ENCODE assay signal across 11 cellular contexts in the genomic region with DNA sequence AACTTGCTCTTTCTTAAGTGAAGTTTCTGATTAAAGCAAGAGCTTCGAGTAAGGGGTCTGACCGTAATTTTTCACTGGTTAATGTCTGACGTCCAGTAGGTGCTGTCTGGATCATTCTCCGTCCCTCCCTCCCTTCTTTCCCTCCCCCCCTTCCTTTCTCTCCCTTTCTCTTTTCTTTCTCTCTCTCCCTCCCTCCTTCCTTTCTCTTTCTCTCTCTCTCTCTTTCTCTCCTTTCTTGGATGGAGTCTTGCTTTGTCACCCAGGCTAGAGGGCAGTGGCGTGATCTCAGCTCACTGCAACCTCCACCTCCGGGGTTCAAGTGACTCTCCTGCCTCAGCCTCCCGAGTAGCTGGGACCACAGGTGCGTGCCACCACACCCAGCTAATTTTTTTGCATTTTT. TPM values are rescaled to one million over a fixed set of nuclear protein-coding genes. Genes with fewer than 3 reads are reported as not detected.
DNase-seq lines count a peak whose midpoint lies in the region; ATAC-seq, FAIRE-seq and TF ChIP-seq lines count a peak whose summit lies in the region.
"Not testable (repeated sequence)": the region's sequence is repeated elsewhere in the genome, so short reads cannot be mapped to it uniquely, and the experiment has no call there.
"Had no signal": no experiment of that assay in that cellular context is flagged by ENCODE, and none has a peak within 500 bp of the region (broad histone marks: within the 10 kb centered on the region; RNA-seq: fewer than 3 reads in every experiment).

No MANE protein-coding gene starts in this region.

- TF ChIP-seq RAD21 in A549 (conservative IDR thresholded peaks at IDR 0.05 in 1 of 2, IDR thresholded peaks at IDR 0.05 in 1 of 2): not testable (repeated sequence)

- peaks cover 23% of the 10 kb centered on the region for H3K4me1 Mint-ChIP-seq in activated CD8-positive, alpha-beta T cell treated with anti-CD3 and anti-CD28 coated beads for 36 hours (ENCODE audit: low read depth)
- peaks cover 21 to 27% of the 10 kb centered on the region in 2 donors for H3K4me1 Mint-ChIP-seq in natural killer cell treated with Interleukin-12 subunit alpha and Interleukin-12 subunit beta and Interleukin-15 and Interleukin-18, amount 100 ng/mL, for 72 hours (ENCODE audit: low read depth in 2 of 2)

- TF ChIP-seq EP300 in A549 (IDR thresholded peaks at IDR 0.05): not testable (repeated sequence)

- not testable (repeated sequence) for TF ChIP-seq CTCF in A549 (IDR thresholded peaks at IDR 0.05); activated CD8-positive, alpha-beta T cell treated with anti-CD3 and anti-CD28 coated beads for 36 hours (IDR thresholded peaks at IDR 0.05); breast epithelium (IDR thresholded peaks at IDR 0.05); heart right ventricle (IDR thresholded peaks at IDR 0.05); spleen (IDR thresholded peaks at IDR 0.05 in 8 of 11, conservative IDR thresholded peaks at IDR 0.05 in 3 of 11)

- peak overlapping the region; percentile 88 for H3K4me3 Mint-ChIP-seq in activated CD8-positive, alpha-beta T cell treated with anti-CD3 and anti-CD28 coated beads for 36 hours
- peak overlapping the region; percentile 98 for H3K4me3 Mint-ChIP-seq in natural killer cell treated with Interleukin-12 subunit alpha and Interleukin-12 subunit beta and Interleukin-15 and Interleukin-18, amount 100 ng/mL, for 72 hours

- not testable (repeated sequence) for TF ChIP-seq POLR2A in A549 (IDR thresholded peaks at IDR 0.05; ENCODE audit: low read length); breast epithelium (IDR thresholded peaks at IDR 0.05); spleen (IDR thresholded peaks at IDR 0.05)

- peak in 1 of 2 experiments; percentile 9; a peak in 3 of 6 replicates for ATAC-seq in A549
- ATAC-seq in activated CD8-positive, alpha-beta T cell treated with anti-CD3 and anti-CD28 coated beads for 36 hours; heart right ventricle; natural killer cell treated with Interleukin-12 subunit alpha and Interleukin-12 subunit beta and Interleukin-15 and Interleukin-18, amount 100 ng/mL, for 72 hours: not testable (repeated sequence)

- not testable (repeated sequence) for H3K9me3 Mint-ChIP-seq in activated CD8-positive, alpha-beta T cell treated with anti-CD3 and anti-CD28 coated beads for 36 hours; natural killer cell treated with Interleukin-12 subunit alpha and Interleukin-12 subunit beta and Interleukin-15 and Interleukin-18, amount 100 ng/mL, for 72 hours

- H3K9me3 ChIP-seq in A549, breast epithelium, heart right ventricle, spleen: not testable (repeated sequence)

- peak overlapping the region; percentile 92 for H3K4me3 ChIP-seq in A549
- peak overlapping the region; percentile 79; the same call in 1 of the 2 replicates for H3K4me3 ChIP-seq in H7 (ENCODE audit: insufficient read depth, low read depth, low read length)
- peak overlapping the region; percentile 54 to 79 (median 74) for H3K4me3 ChIP-seq in breast epithelium
- peak overlapping the region in 9 of 10 donors; percentile 50 to 81 (median 69) for H3K4me3 ChIP-seq in heart right ventricle
- peak overlapping the region; percentile 44 to 79 (median 66) for H3K4me3 ChIP-seq in spleen

- not testable (repeated sequence) for DNase-seq in A549 (ENCODE audit: low read depth in 1 of 2, low spot score in 1 of 2); H7; activated CD8-positive, alpha-beta T cell treated with anti-CD3 and anti-CD28 coated beads for 36 hours; breast epithelium (ENCODE audit: low spot score in 2 of 2); heart right ventricle; natural killer cell treated with Interleukin-12 subunit alpha and Interleukin-12 subunit beta and Interleukin-15 and Interleukin-18, amount 100 ng/mL, for 72 hours (ENCODE audit: low spot score); spleen
- peak; percentile 11 for DNase-seq in OCI-M1 (lab: John Stamatoyannopoulos, UW)

- not testable (repeated sequence) for H3K27me3 Mint-ChIP-seq in activated CD8-positive, alpha-beta T cell treated with anti-CD3 and anti-CD28 coated beads for 36 hours
- peaks cover 0 to 13% of the 10 kb centered on the region in 2 donors for H3K27me3 Mint-ChIP-seq in natural killer cell treated with Interleukin-12 subunit alpha and Interleukin-12 subunit beta and Interleukin-15 and Interleukin-18, amount 100 ng/mL, for 72 hours

- H3K27me3 ChIP-seq in H7 (ENCODE audit: control insufficient read depth, insufficient read depth, low read length); heart right ventricle; spleen (replicated peaks in 1 of 7): not testable (repeated sequence)
- H3K27me3 ChIP-seq in breast epithelium: peaks cover 0 to 21% of the 10 kb centered on the region in 2 donors

- not testable (repeated sequence) for H3K36me3 Mint-ChIP-seq in activated CD8-positive, alpha-beta T cell treated with anti-CD3 and anti-CD28 coated beads for 36 hours (ENCODE audit: low read depth); natural killer cell treated with Interleukin-12 subunit alpha and Interleukin-12 subunit beta and Interleukin-15 and Interleukin-18, amount 100 ng/mL, for 72 hours

- intact Hi-C loops in activated CD8-positive, alpha-beta T cell treated with anti-CD3 and anti-CD28 coated beads for 36 hours (cut with micrococcal nuclease); breast epithelium (cut with DNase I; ENCODE audit: low total_unique reads); spleen (cut with DNase I; ENCODE audit: low total_unique reads): not testable (repeated sequence)
- intact Hi-C loops in heart right ventricle (cut with DNase I): loop anchor here in 2 of 10 donors (10.0 kb wide), 1 partner anchor 576 kb away; no protein-coding TSS in a partner anchor

- POLR2A ChIA-PET in A549 (lab: Yijun Ruan, JAX): interaction anchor here (0.9 kb wide), 1 partner anchor 71 kb away, joined by 4 read pairs; no protein-coding TSS in a partner anchor
- POLR2A ChIA-PET in activated CD8-positive, alpha-beta T cell treated with anti-CD3 and anti-CD28 coated beads for 36 hours (lab: Charles Lee): interaction anchor here (1.3 to 1.4 kb wide), 3 partner anchors 14 to 151 kb away, joined by 3 to 6 read pairs (median 3); partner anchors contain the start of gene ZNF280C

- not testable (repeated sequence) for FAIRE-seq in A549 (lab: Jason Lieb, UNC)

- CTCF ChIA-PET in A549 (lab: Yijun Ruan, JAX): interaction anchor here (1.3 kb wide), 1 partner anchor 8 kb away, joined by 5 read pairs; no protein-coding TSS in a partner anchor
- CTCF ChIA-PET in activated CD8-positive, alpha-beta T cell treated with anti-CD3 and anti-CD28 coated beads for 36 hours (lab: Charles Lee): not testable (repeated sequence)

- peak overlapping the region; percentile 88 for H3K27ac Mint-ChIP-seq in activated CD8-positive, alpha-beta T cell treated with anti-CD3 and anti-CD28 coated beads for 36 hours
- H3K27ac Mint-ChIP-seq in natural killer cell treated with Interleukin-12 subunit alpha and Interleukin-12 subunit beta and Interleukin-15 and Interleukin-18, amount 100 ng/mL, for 72 hours: peak overlapping the region; percentile 83 to 90

- not testable (repeated sequence) for H3K4me1 ChIP-seq in A549, breast epithelium, heart right ventricle
- peaks cover 0 to 13% (median 7%) of the 10 kb centered on the region in 6 donors for H3K4me1 ChIP-seq in spleen

- peak overlapping the region; percentile 81 to 90; a peak in 5 of 6 replicates for H3K27ac ChIP-seq in A549
- H3K27ac ChIP-seq in breast epithelium, heart right ventricle, spleen: not testable (repeated sequence)

- 30% methylated on average over 8 of the region's 8 CpGs for WGBS in A549 (ENCODE audit: missing lambda C conversion rate)
- WGBS in heart right ventricle, 2 donors: 68 to 72% methylated on average over 8 of the region's 8 CpGs
- WGBS in spleen, 5 donors: 71 to 78% (median 73%) methylated on average over 8 of the region's 8 CpGs

- not testable (repeated sequence) for H3K36me3 ChIP-seq in H7 (replicated peaks; ENCODE audit: control insufficient read depth, insufficient read depth, low read length); breast epithelium; heart right ventricle; spleen

- H3K4me2 ChIP-seq in A549: peak overlapping the region; percentile 72

RNA-seq across cellular contexts. Expression of gene SLC25A14, which starts 0.8 kb away (rescaled TPM):
- polyA plus RNA-seq in A549 (2011; rRNA removed): 28.8 and 34.8 TPM in 2 replicates
- 9.5 and 9.6 TPM in 2 replicates for polyA plus RNA-seq in A549 (2012; cell fraction: cytosol; rRNA removed)
- 9.0 and 15.6 TPM in 2 replicates for polyA plus RNA-seq in A549 (2012; cell fraction: nucleus; rRNA removed)
- 21.0 to 23.0 TPM (median 22.2 TPM) in 3 replicates for polyA plus RNA-seq in A549 (2017; fragmentation: RNase III; extraction: RNeasy Plus Mini Kit Qiagen cat#74134 plus additional on column Dnase treatment)
- 8.3 and 11.9 TPM in 2 replicates for polyA minus RNA-seq in A549 (2011; rRNA and poly(A)+ RNA removed)
- total RNA-seq in H7 (2014; rRNA removed; shearing (Covaris generic)): 24.9 and 27.8 TPM in 2 replicates
- 1 to 10 TPM; 6.7 to 8.6 TPM for total RNA-seq in activated CD8-positive, alpha-beta T cell treated with anti-CD3 and anti-CD28 coated beads for 36 hours
- 10 to 100 TPM in 2 of 3 donors, 1 to 10 TPM in 1; 8.2 to 18.4 (median 16.1) TPM for total RNA-seq in breast epithelium
- 1 to 10 TPM; 4.1 to 8.0 (median 6.5) TPM for total RNA-seq in heart right ventricle
- 1 to 10 TPM; 9.4 to 9.9 TPM for polyA plus RNA-seq in heart right ventricle
- total RNA-seq in natural killer cell treated with Interleukin-12 subunit alpha and Interleukin-12 subunit beta and Interleukin-15 and Interleukin-18, amount 100 ng/mL, for 72 hours: 10 to 100 TPM; 11.9 to 12.1 TPM
- 10 to 100 TPM in 5 of 7 donors, 1 to 10 TPM in 2; 7.7 to 15.6 (median 11.5) TPM for total RNA-seq in spleen
- polyA plus RNA-seq in spleen: 10 to 100 TPM; 10.8 to 19.7 (median 14.2) TPM

RNA-seq across cellular contexts. Expression of gene GPR119, which starts 46.6 kb away (rescaled TPM):
- polyA plus RNA-seq in A549 (2011; rRNA removed): not detected in 2 replicates
- not detected in 2 replicates for polyA plus RNA-seq in A549 (2012; cell fraction: cytosol; rRNA removed)
- not detected in 2 replicates for polyA plus RNA-seq in A549 (2012; cell fraction: nucleus; rRNA removed)
- not detected in 3 replicates for polyA plus RNA-seq in A549 (2017; fragmentation: RNase III; extraction: RNeasy Plus Mini Kit Qiagen cat#74134 plus additional on column Dnase treatment)
- not detected in 2 replicates for polyA minus RNA-seq in A549 (2011; rRNA and poly(A)+ RNA removed)
- total RNA-seq in H7 (2014; rRNA removed; shearing (Covaris generic)): not detected in 2 replicates
- total RNA-seq in activated CD8-positive, alpha-beta T cell treated with anti-CD3 and anti-CD28 coated beads for 36 hours: not detected
- not detected for total RNA-seq in breast epithelium
- total RNA-seq in heart right ventricle: not detected
- not detected for polyA plus RNA-seq in heart right ventricle
- not detected for total RNA-seq in natural killer cell treated with Interleukin-12 subunit alpha and Interleukin-12 subunit beta and Interleukin-15 and Interleukin-18, amount 100 ng/mL, for 72 hours
- total RNA-seq in spleen: not detected
- polyA plus RNA-seq in spleen: not detected
- total RNA-seq: bronchial epithelial cell, lung, pulmonary artery endothelial cell had no signal
- polyA plus RNA-seq: lung had no signal
